In the genomic region with DNA sequence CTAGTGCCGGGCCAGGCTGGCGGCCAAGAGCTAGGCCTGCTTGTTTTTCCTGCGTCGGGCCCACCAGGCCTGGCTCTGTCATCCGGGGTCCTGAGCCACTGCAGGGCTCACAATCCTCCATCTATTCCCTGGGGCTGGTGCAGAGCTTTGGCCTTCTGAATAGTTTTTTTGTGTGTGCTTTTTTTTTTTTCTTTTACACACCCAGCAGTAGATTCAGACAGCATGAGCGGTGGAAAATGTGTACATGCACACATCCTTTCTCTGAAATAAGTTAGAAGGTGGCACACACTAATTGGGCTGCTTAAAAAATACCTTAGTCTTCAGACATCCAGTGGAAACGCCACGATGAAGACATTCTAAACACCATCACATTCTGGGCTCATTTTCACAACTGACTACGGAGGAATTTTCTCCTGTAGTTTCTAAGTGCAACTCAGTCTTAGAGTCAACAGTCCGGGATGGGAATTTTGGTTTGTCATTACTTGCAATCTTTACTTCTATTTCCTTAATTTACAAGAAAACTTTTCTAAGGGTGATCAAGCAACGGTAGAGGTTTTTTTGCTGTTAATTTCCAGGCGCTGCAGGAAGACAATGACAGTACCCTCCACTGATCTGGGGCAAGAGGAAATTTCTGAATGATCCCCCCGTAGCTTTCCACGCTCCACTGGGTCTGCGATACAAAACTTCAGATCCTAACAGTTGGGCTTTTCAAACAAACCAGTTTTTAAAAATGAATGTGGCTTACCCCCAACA, we compare ENCODE assay signal across 1 cellular context.
TF ChIP-seq lines count a peak whose summit lies in the region.

No MANE protein-coding gene starts in this region.

TF ChIP-seq in HepG2, 621 proteins besides CTCF, POLR2A, EP300 and RAD21 (continued from another document):
- TF ChIP-seq, protein P1, sequence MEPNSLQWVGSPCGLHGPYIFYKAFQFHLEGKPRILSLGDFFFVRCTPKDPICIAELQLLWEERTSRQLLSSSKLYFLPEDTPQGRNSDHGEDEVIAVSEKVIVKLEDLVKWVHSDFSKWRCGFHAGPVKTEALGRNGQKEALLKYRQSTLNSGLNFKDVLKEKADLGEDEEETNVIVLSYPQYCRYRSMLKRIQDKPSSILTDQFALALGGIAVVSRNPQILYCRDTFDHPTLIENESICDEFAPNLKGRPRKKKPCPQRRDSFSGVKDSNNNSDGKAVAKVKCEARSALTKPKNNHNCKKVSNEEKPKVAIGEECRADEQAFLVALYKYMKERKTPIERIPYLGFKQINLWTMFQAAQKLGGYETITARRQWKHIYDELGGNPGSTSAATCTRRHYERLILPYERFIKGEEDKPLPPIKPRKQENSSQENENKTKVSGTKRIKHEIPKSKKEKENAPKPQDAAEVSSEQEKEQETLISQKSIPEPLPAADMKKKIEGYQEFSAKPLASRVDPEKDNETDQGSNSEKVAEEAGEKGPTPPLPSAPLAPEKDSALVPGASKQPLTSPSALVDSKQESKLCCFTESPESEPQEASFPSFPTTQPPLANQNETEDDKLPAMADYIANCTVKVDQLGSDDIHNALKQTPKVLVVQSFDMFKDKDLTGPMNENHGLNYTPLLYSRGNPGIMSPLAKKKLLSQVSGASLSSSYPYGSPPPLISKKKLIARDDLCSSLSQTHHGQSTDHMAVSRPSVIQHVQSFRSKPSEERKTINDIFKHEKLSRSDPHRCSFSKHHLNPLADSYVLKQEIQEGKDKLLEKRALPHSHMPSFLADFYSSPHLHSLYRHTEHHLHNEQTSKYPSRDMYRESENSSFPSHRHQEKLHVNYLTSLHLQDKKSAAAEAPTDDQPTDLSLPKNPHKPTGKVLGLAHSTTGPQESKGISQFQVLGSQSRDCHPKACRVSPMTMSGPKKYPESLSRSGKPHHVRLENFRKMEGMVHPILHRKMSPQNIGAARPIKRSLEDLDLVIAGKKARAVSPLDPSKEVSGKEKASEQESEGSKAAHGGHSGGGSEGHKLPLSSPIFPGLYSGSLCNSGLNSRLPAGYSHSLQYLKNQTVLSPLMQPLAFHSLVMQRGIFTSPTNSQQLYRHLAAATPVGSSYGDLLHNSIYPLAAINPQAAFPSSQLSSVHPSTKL (CRISPR knock-in tag; IDR thresholded peaks at IDR 0.05) = no peak; the same call in 1 of the 2 replicates
- TF ChIP-seq ZNF274 (CRISPR knock-in tag; IDR thresholded peaks at IDR 0.05) = no peak
- TF ChIP-seq U2AF2 (IDR thresholded peaks at IDR 0.05; ENCODE audit: low read depth, low read length) = 0 out of 2 replicates have a peak, but pooled peaks have one; percentile 44
- no peak for TF ChIP-seq ETV5 (CRISPR knock-in tag; IDR thresholded peaks at IDR 0.05; ENCODE audit: borderline replicate concordance)
- TF ChIP-seq, protein P2, sequence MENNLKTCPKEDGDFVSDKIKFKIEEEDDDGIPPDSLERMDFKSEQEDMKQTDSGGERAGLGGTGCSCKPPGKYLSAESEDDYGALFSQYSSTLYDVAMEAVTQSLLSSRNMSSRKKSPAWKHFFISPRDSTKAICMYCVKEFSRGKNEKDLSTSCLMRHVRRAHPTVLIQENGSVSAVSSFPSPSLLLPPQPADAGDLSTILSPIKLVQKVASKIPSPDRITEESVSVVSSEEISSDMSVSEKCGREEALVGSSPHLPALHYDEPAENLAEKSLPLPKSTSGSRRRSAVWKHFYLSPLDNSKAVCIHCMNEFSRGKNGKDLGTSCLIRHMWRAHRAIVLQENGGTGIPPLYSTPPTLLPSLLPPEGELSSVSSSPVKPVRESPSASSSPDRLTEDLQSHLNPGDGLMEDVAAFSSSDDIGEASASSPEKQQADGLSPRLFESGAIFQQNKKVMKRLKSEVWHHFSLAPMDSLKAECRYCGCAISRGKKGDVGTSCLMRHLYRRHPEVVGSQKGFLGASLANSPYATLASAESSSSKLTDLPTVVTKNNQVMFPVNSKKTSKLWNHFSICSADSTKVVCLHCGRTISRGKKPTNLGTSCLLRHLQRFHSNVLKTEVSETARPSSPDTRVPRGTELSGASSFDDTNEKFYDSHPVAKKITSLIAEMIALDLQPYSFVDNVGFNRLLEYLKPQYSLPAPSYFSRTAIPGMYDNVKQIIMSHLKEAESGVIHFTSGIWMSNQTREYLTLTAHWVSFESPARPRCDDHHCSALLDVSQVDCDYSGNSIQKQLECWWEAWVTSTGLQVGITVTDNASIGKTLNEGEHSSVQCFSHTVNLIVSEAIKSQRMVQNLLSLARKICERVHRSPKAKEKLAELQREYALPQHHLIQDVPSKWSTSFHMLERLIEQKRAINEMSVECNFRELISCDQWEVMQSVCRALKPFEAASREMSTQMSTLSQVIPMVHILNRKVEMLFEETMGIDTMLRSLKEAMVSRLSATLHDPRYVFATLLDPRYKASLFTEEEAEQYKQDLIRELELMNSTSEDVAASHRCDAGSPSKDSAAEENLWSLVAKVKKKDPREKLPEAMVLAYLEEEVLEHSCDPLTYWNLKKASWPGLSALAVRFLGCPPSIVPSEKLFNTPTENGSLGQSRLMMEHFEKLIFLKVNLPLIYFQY (CRISPR knock-in tag; IDR thresholded peaks at IDR 0.05; ENCODE audit: borderline replicate concordance) = no peak
- TF ChIP-seq NFKBIZ (CRISPR knock-in tag; IDR thresholded peaks at IDR 0.05) = no peak
- no peak for TF ChIP-seq CEBPB (IDR thresholded peaks at IDR 0.05; ENCODE audit: borderline replicate concordance, low read depth, low read length)
- TF ChIP-seq IRF2 (CRISPR knock-in tag; IDR thresholded peaks at IDR 0.05) = no peak; the same call in 1 of the 2 replicates
- TF ChIP-seq ZNF382 (CRISPR knock-in tag; IDR thresholded peaks at IDR 0.05; ENCODE audit: borderline replicate concordance) = no peak
- no peak for TF ChIP-seq ZEB1 (IDR thresholded peaks at IDR 0.05; ENCODE audit: insufficient replicate concordance, low read depth)
- TF ChIP-seq MAX (IDR thresholded peaks at IDR 0.05) = no peak
- TF ChIP-seq ZNF441 (CRISPR knock-in tag; IDR thresholded peaks at IDR 0.05; ENCODE audit: borderline replicate concordance) = peak; percentile 69
- TF ChIP-seq HNF4A (CRISPR knock-in tag; IDR thresholded peaks at IDR 0.05) = no peak
- no peak; the same call in 1 of the 2 replicates for TF ChIP-seq KDM5A (IDR thresholded peaks at IDR 0.05; ENCODE audit: borderline replicate concordance, low read length)
- no peak for TF ChIP-seq ZNF30 (CRISPR knock-in tag; IDR thresholded peaks at IDR 0.05)
- TF ChIP-seq ZNF160 (CRISPR knock-in tag; IDR thresholded peaks at IDR 0.05) = no peak
- peak; percentile 41 for TF ChIP-seq HNRNPLL (IDR thresholded peaks at IDR 0.05; ENCODE audit: low read depth, low read length, poor library complexity, severe bottlenecking)
- no peak for TF ChIP-seq ZNF660 (CRISPR knock-in tag; IDR thresholded peaks at IDR 0.05; ENCODE audit: borderline replicate concordance, low read depth)
- 0 out of 2 replicates have a peak, but pooled peaks have one; percentile 2 for TF ChIP-seq PCBP1 (IDR thresholded peaks at IDR 0.05; ENCODE audit: borderline replicate concordance, low read depth, low read length)
- TF ChIP-seq NAIF1 (CRISPR knock-in tag; IDR thresholded peaks at IDR 0.05; ENCODE audit: borderline replicate concordance) = no peak
- TF ChIP-seq HNRNPH1 (optimal IDR thresholded peaks at IDR 0.05; ENCODE audit: low read depth, low read length) = no peak
- TF ChIP-seq DZIP1 (CRISPR knock-in tag; IDR thresholded peaks at IDR 0.05) = no peak
- no peak for TF ChIP-seq HOXA3 (CRISPR knock-in tag; IDR thresholded peaks at IDR 0.05)
- no peak for TF ChIP-seq SOX6 (IDR thresholded peaks at IDR 0.05)
- no peak; the same call in 1 of the 2 replicates for TF ChIP-seq SOX6 (CRISPR knock-in tag; IDR thresholded peaks at IDR 0.05)
- no peak for TF ChIP-seq FOXK2 (IDR thresholded peaks at IDR 0.05)
- no peak for TF ChIP-seq ZNF572 (CRISPR knock-in tag; IDR thresholded peaks at IDR 0.05)
- no peak for TF ChIP-seq GATAD1 (CRISPR knock-in tag; IDR thresholded peaks at IDR 0.05)
- TF ChIP-seq GATA4 (IDR thresholded peaks at IDR 0.05; ENCODE audit: borderline replicate concordance, low read depth) = no peak
- TF ChIP-seq, protein P3, sequence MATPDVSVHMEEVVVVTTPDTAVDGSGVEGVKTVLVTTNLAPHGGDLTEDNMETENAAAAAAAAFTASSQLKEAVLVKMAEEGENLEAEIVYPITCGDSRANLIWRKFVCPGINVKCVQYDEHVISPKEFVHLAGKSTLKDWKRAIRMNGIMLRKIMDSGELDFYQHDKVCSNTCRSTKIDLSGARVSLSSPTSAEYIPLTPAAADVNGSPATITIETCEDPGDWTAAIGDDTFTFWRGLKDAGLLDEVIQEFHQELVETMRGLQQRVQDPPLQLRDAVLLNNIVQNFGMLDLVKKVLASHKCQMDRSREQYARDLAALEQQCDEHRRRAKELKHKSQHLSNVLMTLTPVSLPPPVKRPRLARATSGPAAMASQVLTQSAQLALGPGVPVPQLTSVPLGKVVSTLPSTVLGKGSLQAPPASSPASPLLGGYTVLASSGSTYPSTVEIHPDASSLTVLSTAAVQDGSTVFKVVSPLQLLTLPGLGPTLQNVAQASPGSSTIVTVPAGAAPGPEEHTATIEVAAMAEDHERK (CRISPR knock-in tag; IDR thresholded peaks at IDR 0.05; ENCODE audit: low read depth) = no peak
- TF ChIP-seq TAF1 (CRISPR knock-in tag; IDR thresholded peaks at IDR 0.05) = no peak; the same call in 1 of the 2 replicates
- TF ChIP-seq KDM2A (CRISPR knock-in tag; IDR thresholded peaks at IDR 0.05; ENCODE audit: borderline replicate concordance, low read depth) = 0 out of 2 replicates have a peak, but pooled peaks have one; percentile 1
- TF ChIP-seq TEF (CRISPR knock-in tag; IDR thresholded peaks at IDR 0.05) = no peak
- TF ChIP-seq ZNF781 (CRISPR knock-in tag; IDR thresholded peaks at IDR 0.05; ENCODE audit: borderline replicate concordance, not compliant biosample characterization) = peak; percentile 43
- no peak for TF ChIP-seq NFIB (CRISPR knock-in tag; IDR thresholded peaks at IDR 0.05; ENCODE audit: borderline replicate concordance)
- TF ChIP-seq ZNF816 (CRISPR knock-in tag; IDR thresholded peaks at IDR 0.05; ENCODE audit: borderline replicate concordance) = peak; percentile 89; the same call in 1 of the 2 replicates
- TF ChIP-seq SMAD1 (CRISPR knock-in tag; IDR thresholded peaks at IDR 0.05; ENCODE audit: borderline replicate concordance, low read depth) = no peak
- TF ChIP-seq SPEN (CRISPR knock-in tag; IDR thresholded peaks at IDR 0.05; ENCODE audit: low read depth) = peak; percentile 55; the same call in 1 of the 2 replicates
